ENCODE assay signal across 1 cellular context in the genomic region with DNA sequence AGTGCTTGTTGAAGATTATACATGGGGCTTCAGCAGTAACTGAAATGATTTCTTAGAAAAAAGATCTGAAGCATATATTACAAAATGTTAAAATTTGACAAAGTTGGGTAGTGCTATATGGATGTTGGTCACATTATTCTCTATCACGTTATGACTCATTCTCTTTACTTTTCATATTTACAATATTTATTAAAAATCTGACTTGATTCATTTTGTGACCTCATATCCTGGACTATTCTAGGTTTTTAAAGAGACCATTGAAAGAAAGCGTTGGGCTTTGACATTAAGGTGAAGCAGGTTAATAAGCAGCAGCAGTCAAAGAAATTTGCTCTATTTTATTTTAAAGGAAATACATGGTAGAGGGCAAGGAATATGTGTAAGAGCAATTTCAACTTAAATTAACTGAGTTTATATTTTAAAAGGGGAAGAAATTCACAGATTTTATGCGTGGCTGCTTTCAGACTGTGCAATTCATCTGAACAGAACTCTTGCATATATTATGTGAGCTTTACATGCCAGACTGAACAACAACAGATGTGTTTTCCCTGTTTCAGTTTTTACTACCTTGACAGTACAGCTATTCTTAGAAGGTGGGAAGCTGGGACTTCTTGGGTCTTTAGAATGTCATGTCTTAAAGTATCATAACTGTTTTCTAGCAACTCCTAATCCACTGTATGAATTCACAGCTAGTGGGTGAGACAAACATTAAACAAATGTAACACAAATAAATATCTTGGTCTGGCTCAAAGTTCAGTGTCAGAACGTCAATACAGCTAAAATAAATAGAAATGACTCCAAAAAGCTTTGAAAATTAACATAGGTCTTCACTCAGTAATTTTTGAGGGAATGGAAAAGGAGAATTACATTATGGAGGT.
TF ChIP-seq lines count a peak whose summit lies in the region.

No MANE protein-coding gene starts in this region.

TF ChIP-seq in HepG2, 621 proteins besides CTCF, POLR2A, EP300 and RAD21 (continued from another document):
- TF ChIP-seq THYN1 (CRISPR knock-in tag; IDR thresholded peaks at IDR 0.05; ENCODE audit: borderline replicate concordance, low read depth) (no peak), ZNF263 (CRISPR knock-in tag; IDR thresholded peaks at IDR 0.05) (no peak), BRCA1 (CRISPR knock-in tag; IDR thresholded peaks at IDR 0.05) (no peak), HCFC1 (IDR thresholded peaks at IDR 0.05; ENCODE audit: low read depth, low read length) (no peak), FOXP1 (IDR thresholded peaks at IDR 0.05) (no peak), FOXP1 (CRISPR knock-in tag; IDR thresholded peaks at IDR 0.05) (peak; percentile 68; the same call in 1 of the 2 replicates), KLF15 (CRISPR knock-in tag; IDR thresholded peaks at IDR 0.05; ENCODE audit: borderline replicate concordance) (no peak), SMYD3 (CRISPR knock-in tag; IDR thresholded peaks at IDR 0.05) (0 out of 2 replicates have a peak, but pooled peaks have one; percentile 43), ZKSCAN8 (CRISPR knock-in tag; IDR thresholded peaks at IDR 0.05; ENCODE audit: borderline replicate concordance) (no peak), PAF1 (CRISPR knock-in tag; IDR thresholded peaks at IDR 0.05) (no peak), MIER2 (CRISPR knock-in tag; IDR thresholded peaks at IDR 0.05) (no peak), ZNF619 (CRISPR knock-in tag; IDR thresholded peaks at IDR 0.05) (no peak), ZNF326 (CRISPR knock-in tag; IDR thresholded peaks at IDR 0.05; ENCODE audit: borderline replicate concordance) (no peak), NFIC (IDR thresholded peaks at IDR 0.05; ENCODE audit: low read length) (peak; percentile 45; the same call in 1 of the 2 replicates), ZNF792 (CRISPR knock-in tag; IDR thresholded peaks at IDR 0.05) (no peak), ZNF562 (CRISPR knock-in tag; IDR thresholded peaks at IDR 0.05; ENCODE audit: borderline replicate concordance) (no peak)
- TF ChIP-seq, protein P1, sequence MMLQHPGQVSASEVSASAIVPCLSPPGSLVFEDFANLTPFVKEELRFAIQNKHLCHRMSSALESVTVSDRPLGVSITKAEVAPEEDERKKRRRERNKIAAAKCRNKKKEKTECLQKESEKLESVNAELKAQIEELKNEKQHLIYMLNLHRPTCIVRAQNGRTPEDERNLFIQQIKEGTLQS (CRISPR knock-in tag; IDR thresholded peaks at IDR 0.05) = no peak
- TF ChIP-seq, protein P2, sequence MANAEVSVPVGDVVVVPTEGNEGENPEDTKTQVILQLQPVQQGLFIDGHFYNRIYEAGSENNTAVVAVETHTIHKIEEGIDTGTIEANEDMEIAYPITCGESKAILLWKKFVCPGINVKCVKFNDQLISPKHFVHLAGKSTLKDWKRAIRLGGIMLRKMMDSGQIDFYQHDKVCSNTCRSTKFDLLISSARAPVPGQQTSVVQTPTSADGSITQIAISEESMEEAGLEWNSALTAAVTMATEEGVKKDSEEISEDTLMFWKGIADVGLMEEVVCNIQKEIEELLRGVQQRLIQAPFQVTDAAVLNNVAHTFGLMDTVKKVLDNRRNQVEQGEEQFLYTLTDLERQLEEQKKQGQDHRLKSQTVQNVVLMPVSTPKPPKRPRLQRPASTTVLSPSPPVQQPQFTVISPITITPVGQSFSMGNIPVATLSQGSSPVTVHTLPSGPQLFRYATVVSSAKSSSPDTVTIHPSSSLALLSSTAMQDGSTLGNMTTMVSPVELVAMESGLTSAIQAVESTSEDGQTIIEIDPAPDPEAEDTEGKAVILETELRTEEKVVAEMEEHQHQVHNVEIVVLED (CRISPR knock-in tag; IDR thresholded peaks at IDR 0.05; ENCODE audit: borderline replicate concordance) = no peak
- TF ChIP-seq, protein P3, sequence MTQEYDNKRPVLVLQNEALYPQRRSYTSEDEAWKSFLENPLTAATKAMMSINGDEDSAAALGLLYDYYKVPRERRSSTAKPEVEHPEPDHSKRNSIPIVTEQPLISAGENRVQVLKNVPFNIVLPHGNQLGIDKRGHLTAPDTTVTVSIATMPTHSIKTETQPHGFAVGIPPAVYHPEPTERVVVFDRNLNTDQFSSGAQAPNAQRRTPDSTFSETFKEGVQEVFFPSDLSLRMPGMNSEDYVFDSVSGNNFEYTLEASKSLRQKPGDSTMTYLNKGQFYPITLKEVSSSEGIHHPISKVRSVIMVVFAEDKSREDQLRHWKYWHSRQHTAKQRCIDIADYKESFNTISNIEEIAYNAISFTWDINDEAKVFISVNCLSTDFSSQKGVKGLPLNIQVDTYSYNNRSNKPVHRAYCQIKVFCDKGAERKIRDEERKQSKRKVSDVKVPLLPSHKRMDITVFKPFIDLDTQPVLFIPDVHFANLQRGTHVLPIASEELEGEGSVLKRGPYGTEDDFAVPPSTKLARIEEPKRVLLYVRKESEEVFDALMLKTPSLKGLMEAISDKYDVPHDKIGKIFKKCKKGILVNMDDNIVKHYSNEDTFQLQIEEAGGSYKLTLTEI (CRISPR knock-in tag; conservative IDR thresholded peaks at IDR 0.05) = no peak
- TF ChIP-seq, protein P4, sequence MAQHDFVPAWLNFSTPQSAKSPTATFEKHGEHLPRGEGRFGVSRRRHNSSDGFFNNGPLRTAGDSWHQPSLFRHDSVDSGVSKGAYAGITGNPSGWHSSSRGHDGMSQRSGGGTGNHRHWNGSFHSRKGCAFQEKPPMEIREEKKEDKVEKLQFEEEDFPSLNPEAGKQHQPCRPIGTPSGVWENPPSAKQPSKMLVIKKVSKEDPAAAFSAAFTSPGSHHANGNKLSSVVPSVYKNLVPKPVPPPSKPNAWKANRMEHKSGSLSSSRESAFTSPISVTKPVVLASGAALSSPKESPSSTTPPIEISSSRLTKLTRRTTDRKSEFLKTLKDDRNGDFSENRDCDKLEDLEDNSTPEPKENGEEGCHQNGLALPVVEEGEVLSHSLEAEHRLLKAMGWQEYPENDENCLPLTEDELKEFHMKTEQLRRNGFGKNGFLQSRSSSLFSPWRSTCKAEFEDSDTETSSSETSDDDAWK (CRISPR knock-in tag; IDR thresholded peaks at IDR 0.05) = no peak
- TF ChIP-seq, protein P5, sequence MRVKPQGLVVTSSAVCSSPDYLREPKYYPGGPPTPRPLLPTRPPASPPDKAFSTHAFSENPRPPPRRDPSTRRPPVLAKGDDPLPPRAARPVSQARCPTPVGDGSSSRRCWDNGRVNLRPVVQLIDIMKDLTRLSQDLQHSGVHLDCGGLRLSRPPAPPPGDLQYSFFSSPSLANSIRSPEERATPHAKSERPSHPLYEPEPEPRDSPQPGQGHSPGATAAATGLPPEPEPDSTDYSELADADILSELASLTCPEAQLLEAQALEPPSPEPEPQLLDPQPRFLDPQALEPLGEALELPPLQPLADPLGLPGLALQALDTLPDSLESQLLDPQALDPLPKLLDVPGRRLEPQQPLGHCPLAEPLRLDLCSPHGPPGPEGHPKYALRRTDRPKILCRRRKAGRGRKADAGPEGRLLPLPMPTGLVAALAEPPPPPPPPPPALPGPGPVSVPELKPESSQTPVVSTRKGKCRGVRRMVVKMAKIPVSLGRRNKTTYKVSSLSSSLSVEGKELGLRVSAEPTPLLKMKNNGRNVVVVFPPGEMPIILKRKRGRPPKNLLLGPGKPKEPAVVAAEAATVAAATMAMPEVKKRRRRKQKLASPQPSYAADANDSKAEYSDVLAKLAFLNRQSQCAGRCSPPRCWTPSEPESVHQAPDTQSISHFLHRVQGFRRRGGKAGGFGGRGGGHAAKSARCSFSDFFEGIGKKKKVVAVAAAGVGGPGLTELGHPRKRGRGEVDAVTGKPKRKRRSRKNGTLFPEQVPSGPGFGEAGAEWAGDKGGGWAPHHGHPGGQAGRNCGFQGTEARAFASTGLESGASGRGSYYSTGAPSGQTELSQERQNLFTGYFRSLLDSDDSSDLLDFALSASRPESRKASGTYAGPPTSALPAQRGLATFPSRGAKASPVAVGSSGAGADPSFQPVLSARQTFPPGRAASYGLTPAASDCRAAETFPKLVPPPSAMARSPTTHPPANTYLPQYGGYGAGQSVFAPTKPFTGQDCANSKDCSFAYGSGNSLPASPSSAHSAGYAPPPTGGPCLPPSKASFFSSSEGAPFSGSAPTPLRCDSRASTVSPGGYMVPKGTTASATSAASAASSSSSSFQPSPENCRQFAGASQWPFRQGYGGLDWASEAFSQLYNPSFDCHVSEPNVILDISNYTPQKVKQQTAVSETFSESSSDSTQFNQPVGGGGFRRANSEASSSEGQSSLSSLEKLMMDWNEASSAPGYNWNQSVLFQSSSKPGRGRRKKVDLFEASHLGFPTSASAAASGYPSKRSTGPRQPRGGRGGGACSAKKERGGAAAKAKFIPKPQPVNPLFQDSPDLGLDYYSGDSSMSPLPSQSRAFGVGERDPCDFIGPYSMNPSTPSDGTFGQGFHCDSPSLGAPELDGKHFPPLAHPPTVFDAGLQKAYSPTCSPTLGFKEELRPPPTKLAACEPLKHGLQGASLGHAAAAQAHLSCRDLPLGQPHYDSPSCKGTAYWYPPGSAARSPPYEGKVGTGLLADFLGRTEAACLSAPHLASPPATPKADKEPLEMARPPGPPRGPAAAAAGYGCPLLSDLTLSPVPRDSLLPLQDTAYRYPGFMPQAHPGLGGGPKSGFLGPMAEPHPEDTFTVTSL (CRISPR knock-in tag; IDR thresholded peaks at IDR 0.05; ENCODE audit: borderline replicate concordance) = peak; percentile 68; the same call in 1 of the 2 replicates
- TF ChIP-seq, protein P6, sequence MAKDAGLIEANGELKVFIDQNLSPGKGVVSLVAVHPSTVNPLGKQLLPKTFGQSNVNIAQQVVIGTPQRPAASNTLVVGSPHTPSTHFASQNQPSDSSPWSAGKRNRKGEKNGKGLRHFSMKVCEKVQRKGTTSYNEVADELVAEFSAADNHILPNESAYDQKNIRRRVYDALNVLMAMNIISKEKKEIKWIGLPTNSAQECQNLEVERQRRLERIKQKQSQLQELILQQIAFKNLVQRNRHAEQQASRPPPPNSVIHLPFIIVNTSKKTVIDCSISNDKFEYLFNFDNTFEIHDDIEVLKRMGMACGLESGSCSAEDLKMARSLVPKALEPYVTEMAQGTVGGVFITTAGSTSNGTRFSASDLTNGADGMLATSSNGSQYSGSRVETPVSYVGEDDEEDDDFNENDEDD (CRISPR knock-in tag; IDR thresholded peaks at IDR 0.05; ENCODE audit: borderline replicate concordance) = no peak
- TF ChIP-seq, protein P7, sequence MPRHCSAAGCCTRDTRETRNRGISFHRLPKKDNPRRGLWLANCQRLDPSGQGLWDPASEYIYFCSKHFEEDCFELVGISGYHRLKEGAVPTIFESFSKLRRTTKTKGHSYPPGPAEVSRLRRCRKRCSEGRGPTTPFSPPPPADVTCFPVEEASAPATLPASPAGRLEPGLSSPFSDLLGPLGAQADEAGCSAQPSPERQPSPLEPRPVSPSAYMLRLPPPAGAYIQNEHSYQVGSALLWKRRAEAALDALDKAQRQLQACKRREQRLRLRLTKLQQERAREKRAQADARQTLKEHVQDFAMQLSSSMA (CRISPR knock-in tag; IDR thresholded peaks at IDR 0.05) = no peak
